10 cellular contexts compared by ENCODE assay signal in genomic region chr10:72218756-72219155, GRCh38. TPM values are rescaled to one million over a fixed set of nuclear protein-coding genes. Genes with fewer than 3 reads are reported as not detected.
DNase-seq lines count a peak whose midpoint lies in the region; ATAC-seq and TF ChIP-seq lines count a peak whose summit lies in the region.
"Had no signal": no experiment of that assay in that cellular context is flagged by ENCODE, and none has a peak within 500 bp of the region (broad histone marks: within the 10 kb centered on the region; RNA-seq: fewer than 3 reads in every experiment).

No MANE protein-coding gene starts in this region.

- ATAC-seq in activated T-cell treated with anti-CD3 and anti-CD28 coated beads, Interleukin-2, amount 50 U/mL, for 72 hours (replicated peaks in 1 of 2), result no peak
- no peak for ATAC-seq in HG02588 (IDR thresholded peaks at IDR 0.05; ENCODE audit: unreplicated experiment)

- H3K9me3 ChIP-seq in adrenal gland (replicated peaks in 1 of 3) (no peaks in the 10 kb centered on the region), muscle layer of colon (ENCODE audit: low read length) (no peaks in the 10 kb centered on the region), transverse colon (no peaks in the 10 kb centered on the region)

- H3K4me3 ChIP-seq in adrenal gland, result peak overlapping the region in 1 of 4 donors; percentile 6
- H3K4me3 ChIP-seq in muscle layer of colon (ENCODE audit: low read depth in 1 of 2, low read length in 2 of 2), result no peak overlapping the region
- no peak overlapping the region for H3K4me3 ChIP-seq in transverse colon

- H3K27ac Mint-ChIP-seq in activated T-cell treated with anti-CD3 and anti-CD28 coated beads, Interleukin-2, amount 50 U/mL, for 72 hours, result peak overlapping the region; percentile 100

- in situ Hi-C loops in transverse colon (cut with MboI; ENCODE audit: low pct_ligation_motif_present in 1 of 4, low pct_unique_long_range_greater_than_20kb in 1 of 4, low sequenced_read_pairs in 3 of 4) (loop anchor here in 1 of 4 donors (25.0 kb wide), 1 partner anchor 119 kb away; no protein-coding TSS in a partner anchor), GM13976 (cut with MboI; ENCODE audit: low sequenced_read_pairs, unreplicated experiment) (no loop called here)

- TF ChIP-seq EP300 in transverse colon (IDR thresholded peaks at IDR 0.05; ENCODE audit: low read depth), result no peak

- H3K4me3 Mint-ChIP-seq in activated T-cell treated with anti-CD3 and anti-CD28 coated beads, Interleukin-2, amount 50 U/mL, for 72 hours, result peak overlapping the region; percentile 79 to 93

- peak overlapping the region; percentile 6 for H3K9ac ChIP-seq in muscle layer of colon (ENCODE audit: low read length)

- H3K4me1 ChIP-seq in adrenal gland (replicated peaks in 1 of 2), result peaks cover 28 to 66% of the 10 kb centered on the region in 2 donors
- peaks cover 40% of the 10 kb centered on the region for H3K4me1 ChIP-seq in muscle layer of colon (ENCODE audit: insufficient read depth, low read length)
- peaks cover 30 to 66% (median 41%) of the 10 kb centered on the region in 4 donors for H3K4me1 ChIP-seq in transverse colon

- H3K27me3 ChIP-seq in adrenal gland (no peaks in the 10 kb centered on the region), muscle layer of colon (ENCODE audit: control insufficient read depth in 1 of 2, insufficient read depth in 2 of 2, low read length in 2 of 2) (no peaks in the 10 kb centered on the region), transverse colon (no peaks in the 10 kb centered on the region)

- WGBS in adrenal gland, 4 donors, result 12 to 24% (median 19%) methylated on average over 3 of the region's 3 CpGs
- WGBS in transverse colon (ENCODE audit: low coverage in 1 of 2), 2 donors, result 22 to 32% methylated on average over 3 of the region's 3 CpGs

- peaks cover 68% of the 10 kb centered on the region for H3K4me1 Mint-ChIP-seq in activated T-cell treated with anti-CD3 and anti-CD28 coated beads, Interleukin-2, amount 50 U/mL, for 72 hours (ENCODE audit: low read depth)

- intact Hi-C loops in adrenal gland (cut with DNase I), result no loop called here
- intact Hi-C loops in transverse colon (cut with DNase I; ENCODE audit: low total_unique reads), result loop anchor here (5.0 kb wide), 1 partner anchor 119 kb away; no protein-coding TSS in a partner anchor

- TF ChIP-seq POLR2A in adrenal gland (IDR thresholded peaks at IDR 0.05) (no peak), transverse colon (IDR thresholded peaks at IDR 0.05) (no peak)

- no peaks in the 10 kb centered on the region for H3K9me3 Mint-ChIP-seq in activated T-cell treated with anti-CD3 and anti-CD28 coated beads, Interleukin-2, amount 50 U/mL, for 72 hours

- peaks cover 0 to 18% of the 10 kb centered on the region in 2 donors for H3K36me3 ChIP-seq in adrenal gland (replicated peaks in 1 of 2)
- peaks cover 8% of the 10 kb centered on the region for H3K36me3 ChIP-seq in muscle layer of colon (ENCODE audit: insufficient read depth, low read length)
- H3K36me3 ChIP-seq in transverse colon, result peaks cover 0 to 12% (median 4%) of the 10 kb centered on the region in 4 donors

- H3K27ac ChIP-seq in adrenal gland (peak overlapping the region; percentile 14 to 100 (median 69)), muscle layer of colon (ENCODE audit: low read depth, low read length) (no peak overlapping the region), transverse colon (peak overlapping the region; percentile 70 to 99 (median 98))

- H3K36me3 Mint-ChIP-seq in activated T-cell treated with anti-CD3 and anti-CD28 coated beads, Interleukin-2, amount 50 U/mL, for 72 hours (ENCODE audit: insufficient read depth in 2 of 2), result peaks cover 5 to 21% of the 10 kb centered on the region in 2 donors

- H3K27me3 Mint-ChIP-seq in activated T-cell treated with anti-CD3 and anti-CD28 coated beads, Interleukin-2, amount 50 U/mL, for 72 hours (ENCODE audit: low read depth), result no peaks in the 10 kb centered on the region

- no peak for DNase-seq in activated T-cell treated with anti-CD3 and anti-CD28 coated beads, Interleukin-2, amount 50 U/mL, for 72 hours
- no peak for DNase-seq in activated T-cell treated with anti-CD3 and anti-CD28 coated beads, Interleukin-2, amount 50 U/mL, for 48 hours
- DNase-seq in adrenal gland, result no peak
- DNase-seq in transverse colon, result no peak
- no peak for DNase-seq in GM13976 (ENCODE audit: low spot score)
- DNase-seq in NCI-H345 treated with DMSO at 0.1 percent for 48 hours (lab: John Stamatoyannopoulos, UW; ENCODE audit: unreplicated experiment), result no peak
- DNase-seq: aorta, NCI-H226 had no signal

- TF ChIP-seq CTCF in adrenal gland (IDR thresholded peaks at IDR 0.05) (no peak), transverse colon (IDR thresholded peaks at IDR 0.05) (no peak), GM13976 (IDR thresholded peaks at IDR 0.05; ENCODE audit: borderline replicate concordance, control extremely low read depth, extremely low read depth, insufficient read depth, missing control alignments) (no peak)

RNA-seq across cellular contexts. Expression of gene ASCC1, which starts 2.7 kb away (rescaled TPM):
- total RNA-seq in activated T-cell treated with anti-CD3 and anti-CD28 coated beads, Interleukin-2, amount 50 U/mL, for 72 hours, result 10 to 100 TPM; 81.2 to 84.3 TPM
- total RNA-seq in adrenal gland (10 to 100 TPM; 26.6 to 57.4 (median 36.7) TPM), transverse colon (10 to 100 TPM; 13.4 to 34.0 (median 20.5) TPM)
- 100 to 1,000 TPM in 1 of 3 donors, 10 to 100 TPM in 1, 1 to 10 TPM in 1; 9.7 to 101 (median 10.1) TPM for polyA plus RNA-seq in adrenal gland

RNA-seq across cellular contexts. Expression of gene ANAPC16, which starts 2.9 kb away (rescaled TPM):
- total RNA-seq in activated T-cell treated with anti-CD3 and anti-CD28 coated beads, Interleukin-2, amount 50 U/mL, for 72 hours, result 100 to 1,000 TPM; 183 to 197 TPM
- total RNA-seq in adrenal gland, result 100 to 1,000 TPM in 7 of 8 donors, 10 to 100 TPM in 1; 69.1 to 170 (median 139) TPM
- polyA plus RNA-seq in adrenal gland, result 100 to 1,000 TPM; 102 to 186 (median 128) TPM
- 10 to 100 TPM; 57.6 to 77.4 (median 65.5) TPM for total RNA-seq in transverse colon

RNA-seq across cellular contexts. Expression of gene DDIT4, which starts 55.0 kb away (rescaled TPM):
- total RNA-seq in activated T-cell treated with anti-CD3 and anti-CD28 coated beads, Interleukin-2, amount 50 U/mL, for 72 hours, result 1,000 to 10,000 TPM; 1,119 to 1,202 TPM
- total RNA-seq in adrenal gland (100 to 1,000 TPM; 211 to 711 (median 386) TPM), transverse colon (100 to 1,000 TPM in 3 of 4 donors, 10 to 100 TPM in 1; 64.5 to 356 (median 150) TPM)
- polyA plus RNA-seq in adrenal gland, result 100 to 1,000 TPM; 109 to 149 (median 123) TPM
